9 cellular contexts compared by ENCODE assay signal in the genomic region with DNA sequence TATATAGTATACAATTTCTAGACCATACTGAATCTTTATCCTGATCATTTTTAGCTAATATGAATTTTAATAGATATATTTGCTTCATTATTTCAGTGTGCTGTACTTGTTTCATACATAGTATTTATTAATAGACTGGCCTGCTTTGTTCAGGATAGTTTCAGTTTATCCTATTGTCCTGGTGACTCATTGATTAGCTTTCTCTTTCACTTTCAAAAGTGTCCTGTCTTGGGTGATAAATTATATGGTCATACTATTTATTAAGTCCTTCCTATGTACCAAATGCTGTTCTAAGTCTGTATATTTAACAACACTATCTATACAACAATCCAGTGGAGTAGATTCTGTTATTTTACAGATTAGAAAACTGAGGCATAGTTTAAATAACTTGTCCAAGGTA.
A peak's percentile ranks its signal among the peaks of the same experiment; 100 is the strongest.
DNase-seq lines count a peak whose midpoint lies in the region; ATAC-seq and TF ChIP-seq lines count a peak whose summit lies in the region.
"Had no signal": no experiment of that assay in that cellular context is flagged by ENCODE, and none has a peak within 500 bp of the region (broad histone marks: within the 10 kb centered on the region; RNA-seq: fewer than 3 reads in every experiment).

No MANE protein-coding gene starts in this region.

- POLR2A ChIA-PET in PC-9 (lab: Charles Lee; ENCODE audit: unreplicated experiment): interaction anchor here (0.6 to 0.7 kb wide), 2 partner anchors 22 to 47 kb away, joined by 3 to 10 read pairs; no protein-coding TSS in a partner anchor
- POLR2A ChIA-PET in CD8-positive, alpha-beta T cell (lab: Charles Lee): no interaction called here
- POLR2A ChIA-PET in Caco-2 (lab: Charles Lee): no interaction called here

- no peaks in the 10 kb centered on the region for H3K9me2 ChIP-seq in PC-9 (ENCODE audit: insufficient read depth)

- H3K4me1 Mint-ChIP-seq in mesothelial cell of epicardium: no peaks in the 10 kb centered on the region
- H3K4me1 Mint-ChIP-seq in CD8-positive, alpha-beta T cell (ENCODE audit: low read depth): peaks cover 2% of the 10 kb centered on the region
- peaks cover 7% of the 10 kb centered on the region for H3K4me1 Mint-ChIP-seq in Caco-2 (ENCODE audit: low read depth, unreplicated experiment)

- H3K9me3 ChIP-seq in PC-9 (ENCODE audit: insufficient read depth, low read depth): 0 out of 2 replicates have a peak, but pooled peaks cover 7% of the 10 kb centered on the region
- no peaks in the 10 kb centered on the region for H3K9me3 ChIP-seq in CD8-positive, alpha-beta T cell (ENCODE audit: low read length)
- H3K9me3 ChIP-seq in Caco-2: peaks cover 17% of the 10 kb centered on the region; the same call in 1 of the 2 replicates

- ATAC-seq in GM21723 (IDR thresholded peaks at IDR 0.05; ENCODE audit: unreplicated experiment): peak; percentile 56
- no peak for ATAC-seq in CD8-positive, alpha-beta T cell

- intact Hi-C loops in PC-9 (cut with micrococcal nuclease; ENCODE audit: unreplicated experiment): no loop called here
- intact Hi-C loops in CD8-positive, alpha-beta T cell (cut with DNase I, micrococcal nuclease): no loop called here
- intact Hi-C loops in Caco-2 (cut with micrococcal nuclease; ENCODE audit: unreplicated experiment): no loop called here

- H3K36me3 ChIP-seq in PC-9 (ENCODE audit: low read depth) (no peaks in the 10 kb centered on the region), Caco-2 (ENCODE audit: control insufficient read depth, insufficient read depth, low read length) (no peaks in the 10 kb centered on the region)
- H3K36me3 ChIP-seq in CD8-positive, alpha-beta T cell (ENCODE audit: insufficient read depth, low read length): no peaks in the 10 kb centered on the region

- no peaks in the 10 kb centered on the region for H3K27me3 Mint-ChIP-seq in mesothelial cell of epicardium (ENCODE audit: low read depth)
- H3K27me3 Mint-ChIP-seq in CD8-positive, alpha-beta T cell (ENCODE audit: low read depth): peaks cover 4% of the 10 kb centered on the region
- H3K27me3 Mint-ChIP-seq in Caco-2 (ENCODE audit: insufficient read depth, unreplicated experiment): no peaks in the 10 kb centered on the region

- H3K9me3 Mint-ChIP-seq in mesothelial cell of epicardium (peaks cover 20% of the 10 kb centered on the region), Caco-2 (ENCODE audit: unreplicated experiment) (peaks cover 30% of the 10 kb centered on the region)
- peaks cover 12% of the 10 kb centered on the region for H3K9me3 Mint-ChIP-seq in CD8-positive, alpha-beta T cell

- H3K79me2 ChIP-seq in PC-9 (ENCODE audit: low read depth): no peaks in the 10 kb centered on the region

- H4K20me1 ChIP-seq in PC-9 (ENCODE audit: insufficient read depth): no peaks in the 10 kb centered on the region

- CTCF ChIA-PET in PC-9 (lab: Charles Lee): no interaction called here
- CTCF ChIA-PET in CD8-positive, alpha-beta T cell (lab: Charles Lee): no interaction called here
- CTCF ChIA-PET in Caco-2 (lab: Charles Lee): no interaction called here

- no peak overlapping the region for H3K27ac ChIP-seq in PC-9
- no peak overlapping the region for H3K27ac ChIP-seq in CD8-positive, alpha-beta T cell (ENCODE audit: low read depth, low read length)

- H3K27me3 ChIP-seq in PC-9 (ENCODE audit: insufficient read depth, low read depth): no peaks in the 10 kb centered on the region
- H3K27me3 ChIP-seq in CD8-positive, alpha-beta T cell (ENCODE audit: insufficient read depth, low read length): no peaks in the 10 kb centered on the region
- H3K27me3 ChIP-seq in Caco-2 (replicated peaks; ENCODE audit: control insufficient read depth, insufficient read depth, low read length): no peaks in the 10 kb centered on the region

- H3K4me3 ChIP-seq in PC-9 (no peak overlapping the region), skeletal muscle cell (ENCODE audit: low read depth, low read length) (no peak overlapping the region), Caco-2 (ENCODE audit: low read depth, low read length) (no peak overlapping the region)
- no peak overlapping the region for H3K4me3 ChIP-seq in CD8-positive, alpha-beta T cell (ENCODE audit: low read depth, low read length)

- H3F3A ChIP-seq in PC-9 (ENCODE audit: insufficient read depth, low read depth): no peaks in the 10 kb centered on the region

- no peak overlapping the region for H3K4me3 Mint-ChIP-seq in mesothelial cell of epicardium
- H3K4me3 Mint-ChIP-seq in CD8-positive, alpha-beta T cell: no peak overlapping the region
- H3K4me3 Mint-ChIP-seq in Caco-2 (ENCODE audit: unreplicated experiment): no peak overlapping the region

- H3K4me1 ChIP-seq in PC-9 (replicated peaks; ENCODE audit: insufficient read depth) (no peaks in the 10 kb centered on the region), Caco-2 (no peaks in the 10 kb centered on the region; the same call in 1 of the 2 replicates)
- H3K4me1 ChIP-seq in CD8-positive, alpha-beta T cell (ENCODE audit: insufficient read depth, low read length): no peaks in the 10 kb centered on the region

- H2AFZ ChIP-seq in PC-9: no peak overlapping the region

- TF ChIP-seq CTCF in PC-9 (conservative IDR thresholded peaks at IDR 0.05): no peak
- no peak for TF ChIP-seq CTCF in mesothelial cell of epicardium (IDR thresholded peaks at IDR 0.05; ENCODE audit: unreplicated experiment)
- TF ChIP-seq CTCF in CD8-positive, alpha-beta T cell (IDR thresholded peaks at IDR 0.05): no peak
- TF ChIP-seq CTCF in Caco-2 (IDR thresholded peaks at IDR 0.05; ENCODE audit: insufficient read depth in 1 of 2, low read depth in 1 of 2, low read length in 1 of 2, severe bottlenecking in 1 of 2, unreplicated experiment in 1 of 2): no peak

- DNase-seq in PC-9 (no peak), fibroblast of gingiva (ENCODE audit: low read depth) (peak; percentile 13), skeletal muscle cell (ENCODE audit: low read depth) (peak; percentile 19), mesothelial cell of epicardium (ENCODE audit: low spot score in 2 of 2, unreplicated experiment in 2 of 2) (no peak), cerebellum (ENCODE audit: low spot score) (no peak), Caco-2 (no peak)
- DNase-seq in CD8-positive, alpha-beta T cell: no peak
- DNase-seq: activated naive CD4-positive, alpha-beta T cell treated with Interleukin-2 at 50 U/mL for 16 hours had no signal

- H3K27ac Mint-ChIP-seq in mesothelial cell of epicardium (no peak overlapping the region), Caco-2 (ENCODE audit: unreplicated experiment) (no peak overlapping the region)
- H3K27ac Mint-ChIP-seq in CD8-positive, alpha-beta T cell: no peak overlapping the region

- H3K4me2 ChIP-seq in PC-9: peak overlapping the region; percentile 31; the same call in 1 of the 2 replicates

- H3K36me3 Mint-ChIP-seq in mesothelial cell of epicardium: peaks cover 7% of the 10 kb centered on the region
- H3K36me3 Mint-ChIP-seq in CD8-positive, alpha-beta T cell: peaks cover 2% of the 10 kb centered on the region
- no peaks in the 10 kb centered on the region for H3K36me3 Mint-ChIP-seq in Caco-2 (ENCODE audit: insufficient read depth, unreplicated experiment)

- BruUV-seq in PC-9 (replicated peaks; lab: Mats Ljungman, UMichigan) (no TSS peak), Caco-2 (replicated peaks; lab: Mats Ljungman, UMichigan) (no TSS peak)

Comparison
In these comparisons a context has a peak if more than half of its experiments do, and no peak if none do; other contexts are left out.
1. DNase-seq: peak in fibroblast of gingiva (single experiment) and skeletal muscle cell (single experiment); none in PC-9 (0 of 2), mesothelial cell of epicardium (0 of 2), CD8-positive, alpha-beta T cell (0 of 7), cerebellum (single experiment) and Caco-2 (0 of 2).